Comparison of ENCODE assay signal across 13 cellular contexts in the genomic region with DNA sequence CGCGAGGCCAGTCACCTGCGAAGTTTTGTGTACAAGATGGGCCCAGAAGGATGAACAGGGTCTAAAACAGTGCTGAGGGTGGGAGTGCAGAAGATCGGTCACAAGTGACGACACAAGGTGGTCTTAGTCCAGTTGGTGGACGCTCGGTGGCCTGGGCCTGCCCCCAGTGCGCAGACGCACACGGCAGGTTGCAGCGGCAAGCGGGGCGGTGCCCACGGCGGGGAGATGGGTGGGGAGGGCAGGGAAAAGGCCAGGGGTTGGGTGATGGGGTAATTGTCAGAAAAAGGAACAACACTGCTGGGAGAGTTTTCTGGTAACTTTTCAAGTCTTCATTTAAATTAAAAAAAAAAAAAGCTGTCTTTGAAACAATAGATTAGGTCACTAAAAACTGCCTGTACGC. TPM values are rescaled to one million over a fixed set of nuclear protein-coding genes. Genes with fewer than 3 reads are reported as not detected.
DNase-seq lines count a peak whose midpoint lies in the region; ATAC-seq and TF ChIP-seq lines count a peak whose summit lies in the region.
"Had no signal": no experiment of that assay in that cellular context is flagged by ENCODE, and none has a peak within 500 bp of the region (broad histone marks: within the 10 kb centered on the region; RNA-seq: fewer than 3 reads in every experiment).

No MANE protein-coding gene starts in this region.

- no peaks in the 10 kb centered on the region for H3F3A ChIP-seq in neural progenitor cell (ENCODE audit: low read depth)

- peaks cover 6% of the 10 kb centered on the region; the same call in 1 of the 2 replicates for H3K36me3 ChIP-seq in Karpas-422 (ENCODE audit: insufficient read depth, low read length)
- peaks cover 1% of the 10 kb centered on the region for H3K36me3 ChIP-seq in neural progenitor cell
- H3K36me3 ChIP-seq: upper lobe of left lung had no signal

- peak overlapping the region; percentile 83; the same call in 1 of the 2 replicates for H3K27ac ChIP-seq in Karpas-422 (ENCODE audit: low read length)
- no peak overlapping the region for H3K27ac ChIP-seq in neural progenitor cell

- no peak for ATAC-seq in left ventricle myocardium superior

- H3K9me2 ChIP-seq in Karpas-422 (replicated peaks; ENCODE audit: insufficient read depth, low read length) = no peaks in the 10 kb centered on the region

- H3K27ac Mint-ChIP-seq in T-helper 2 cell treated with Interferon-gamma antibody and Interleukin-4, amounts not matched to agents 5 μg/mL and 100 μg/mL, for 36 hours = peak overlapping the region; percentile 63
- peak overlapping the region; percentile 57 to 95 (median 80) for H3K27ac Mint-ChIP-seq in brain
- no peak overlapping the region for H3K27ac Mint-ChIP-seq in neural progenitor cell

- H3K36me3 Mint-ChIP-seq in T-helper 2 cell treated with Interferon-gamma antibody and Interleukin-4, amounts not matched to agents 5 μg/mL and 100 μg/mL, for 36 hours (ENCODE audit: low read depth) = peaks cover 3% of the 10 kb centered on the region
- H3K36me3 Mint-ChIP-seq in brain (peaks cover 5% of the 10 kb centered on the region), neural progenitor cell (peaks cover 1% of the 10 kb centered on the region)
- H3K36me3 Mint-ChIP-seq: immature natural killer cell had no signal

- DNase-seq in T-helper 2 cell treated with Interferon-gamma antibody and Interleukin-4, amounts not matched to agents 5 μg/mL and 100 μg/mL, for 36 hours (ENCODE audit: low spot score) = no peak
- no peak for DNase-seq in T-helper 2 cell
- no peak for DNase-seq in Karpas-422
- no peak for DNase-seq in neural progenitor cell (ENCODE audit: low spot score)
- DNase-seq in GM10248 (ENCODE audit: extremely low spot score) = no peak
- no peak for DNase-seq in left ventricle myocardium superior
- no peak for DNase-seq in iPS-NIHi7 (ENCODE audit: extremely low spot score)
- DNase-seq: activated effector memory CD4-positive, alpha-beta T cell treated with anti-CD3 and anti-CD28 coated beads, Interleukin-2, amount 50 U/mL, for 16 hours; immature natural killer cell; NCI-H345; RPMI8226 had no signal

- 0 out of 2 replicates have a peak overlapping the region, but pooled peaks have one; percentile 66 for H3K4me3 ChIP-seq in Karpas-422 (ENCODE audit: low read length)
- H3K4me3 ChIP-seq in neural progenitor cell = no peak overlapping the region

- H3K79me2 ChIP-seq in Karpas-422 (ENCODE audit: low read length) (peaks cover 24% of the 10 kb centered on the region), neural progenitor cell (ENCODE audit: low read depth) (peaks cover 34% of the 10 kb centered on the region)

- H3K27me3 ChIP-seq in Karpas-422 (ENCODE audit: low read length) (no peaks in the 10 kb centered on the region), neural progenitor cell (no peaks in the 10 kb centered on the region)
- H3K27me3 ChIP-seq: upper lobe of left lung had no signal

- H3K9me3 ChIP-seq in Karpas-422 (ENCODE audit: low read length) (no peaks in the 10 kb centered on the region), neural progenitor cell (ENCODE audit: low read depth) (no peaks in the 10 kb centered on the region)
- H3K9me3 ChIP-seq: upper lobe of left lung had no signal

- peak overlapping the region; percentile 32 for H3K4me3 Mint-ChIP-seq in T-helper 2 cell treated with Interferon-gamma antibody and Interleukin-4, amounts not matched to agents 5 μg/mL and 100 μg/mL, for 36 hours
- peak overlapping the region; percentile 51 to 92 (median 88) for H3K4me3 Mint-ChIP-seq in brain
- peak overlapping the region; percentile 53 for H3K4me3 Mint-ChIP-seq in neural progenitor cell

- H3K4me1 Mint-ChIP-seq in T-helper 2 cell treated with Interferon-gamma antibody and Interleukin-4, amounts not matched to agents 5 μg/mL and 100 μg/mL, for 36 hours (ENCODE audit: low read depth) = peaks cover 32% of the 10 kb centered on the region
- H3K4me1 Mint-ChIP-seq in brain = peaks cover 48% of the 10 kb centered on the region
- H3K4me1 Mint-ChIP-seq in neural progenitor cell = peaks cover 21% of the 10 kb centered on the region

- H3K4me1 ChIP-seq in Karpas-422 (ENCODE audit: low read length) = peaks cover 24% of the 10 kb centered on the region
- peaks cover 12% of the 10 kb centered on the region for H3K4me1 ChIP-seq in neural progenitor cell

- POLR2A ChIA-PET in GM10248 (lab: Yijun Ruan, JAX) = no interaction called here

- no peaks in the 10 kb centered on the region for H3K27me3 Mint-ChIP-seq in T-helper 2 cell treated with Interferon-gamma antibody and Interleukin-4, amounts not matched to agents 5 μg/mL and 100 μg/mL, for 36 hours (ENCODE audit: low read depth)
- H3K27me3 Mint-ChIP-seq in brain = no peaks in the 10 kb centered on the region
- peaks cover 3% of the 10 kb centered on the region for H3K27me3 Mint-ChIP-seq in neural progenitor cell (ENCODE audit: insufficient read depth, low read depth)

- H3K4me2 ChIP-seq in Karpas-422 (ENCODE audit: low read depth, low read length, poor library complexity, severe bottlenecking) (peak overlapping the region; percentile 65), neural progenitor cell (no peak overlapping the region)

- H2AFZ ChIP-seq in Karpas-422 (ENCODE audit: low read length) (no peak overlapping the region), neural progenitor cell (replicated peaks) (no peak overlapping the region)

- intact Hi-C loops in left ventricle myocardium superior (cut with micrococcal nuclease) = no loop called here

- no peaks in the 10 kb centered on the region for H4K20me1 ChIP-seq in Karpas-422 (ENCODE audit: insufficient read depth, low read depth, low read length)
- H4K20me1 ChIP-seq in neural progenitor cell (ENCODE audit: low read depth) = no peaks in the 10 kb centered on the region

- H3K9ac ChIP-seq in Karpas-422 (ENCODE audit: low read length) (peak overlapping the region; percentile 70), neural progenitor cell (no peak overlapping the region)

- no peak for TF ChIP-seq CTCF in brain (conservative IDR thresholded peaks at IDR 0.05)
- no peak for TF ChIP-seq CTCF in neural progenitor cell (IDR thresholded peaks at IDR 0.05)
- no peak for TF ChIP-seq CTCF in GM10248 (IDR thresholded peaks at IDR 0.05; ENCODE audit: control extremely low read depth, extremely low read depth, low read depth, missing control alignments)

- CTCF ChIA-PET in GM10248 (lab: Yijun Ruan, JAX) = interaction anchor here (1.9 kb wide), 1 partner anchor 236 kb away, joined by 8 read pairs; no protein-coding TSS in a partner anchor

- H3K9me3 Mint-ChIP-seq in T-helper 2 cell treated with Interferon-gamma antibody and Interleukin-4, amounts not matched to agents 5 μg/mL and 100 μg/mL, for 36 hours = no peaks in the 10 kb centered on the region
- H3K9me3 Mint-ChIP-seq in brain = no peaks in the 10 kb centered on the region
- H3K9me3 Mint-ChIP-seq in neural progenitor cell = no peaks in the 10 kb centered on the region
- H3K9me3 Mint-ChIP-seq: immature natural killer cell had no signal

RNA-seq across cellular contexts. Expression of a gene that starts 1.0 kb away (rescaled TPM):
- total RNA-seq in Karpas-422 (2014; rRNA removed; shearing (Covaris generic); ENCODE audit: low replicate concordance) = 64.6 and 66.2 TPM in 2 replicates
- polyA plus RNA-seq in brain (ENCODE audit: insufficient read depth, low read depth, low replicate concordance) = 68.8 TPM
- 149 and 162 TPM in 2 replicates for total RNA-seq in neural progenitor cell (ENCODE audit: low replicate concordance)
- 43.6 TPM for total RNA-seq in left ventricle myocardium superior

Comparison
In these comparisons a context has a peak if more than half of its experiments do, and no peak if none do; other contexts are left out.
1. H3K4me3 Mint-ChIP-seq: peak in every context shown above with its lines; median percentile 88 in brain; 53 in neural progenitor cell; 32 in T-helper 2 cell treated with Interferon-gamma antibody and Interleukin-4, amounts not matched to agents 5 μg/mL and 100 μg/mL, for 36 hours.